8 cellular contexts compared by ENCODE assay signal in the genomic region with DNA sequence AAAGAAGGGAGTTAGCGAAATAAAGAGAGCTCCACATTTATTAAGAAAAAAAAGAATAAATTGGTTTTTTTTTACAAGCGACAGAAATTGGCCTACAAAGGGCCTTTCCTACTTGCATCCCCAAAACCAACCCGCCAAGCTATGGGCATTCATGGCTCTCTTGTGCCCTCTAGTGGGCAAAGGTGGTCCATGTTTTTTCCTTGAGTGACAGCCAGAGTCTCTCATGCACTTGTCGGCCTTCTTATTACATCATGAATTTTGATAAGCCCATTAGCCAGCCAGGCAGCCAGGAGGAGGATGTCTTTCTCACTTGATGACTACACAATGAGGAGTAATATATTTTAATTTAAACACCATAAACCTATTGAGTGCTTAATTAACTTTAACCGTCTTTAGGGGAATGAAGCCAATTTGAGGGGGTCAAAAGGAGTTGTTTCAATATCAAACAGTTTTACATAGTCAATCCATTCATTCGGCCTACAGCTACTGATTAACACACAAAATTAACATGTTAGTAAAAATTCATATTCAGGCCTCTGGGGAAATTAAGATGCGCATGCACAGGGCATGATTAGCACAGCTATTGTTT.
DNase-seq lines count a peak whose midpoint lies in the region; ATAC-seq and TF ChIP-seq lines count a peak whose summit lies in the region.

No MANE protein-coding gene starts in this region.

- no peaks in the 10 kb centered on the region for H3K27me3 ChIP-seq in upper lobe of right lung

- no peak overlapping the region for H3K4me3 ChIP-seq in upper lobe of right lung

- no peaks in the 10 kb centered on the region for H3K36me3 ChIP-seq in upper lobe of right lung

- H3K27ac ChIP-seq in upper lobe of right lung, result no peak overlapping the region

- DNase-seq in GM04504 (ENCODE audit: low read depth), result peak; percentile 60
- DNase-seq in HCEC 1CT, result peak; percentile 64
- peak; percentile 69 for DNase-seq in MV-4-11 (lab: John Stamatoyannopoulos, UW)
- DNase-seq in SK-N-DZ (ENCODE audit: low spot score), result peak; percentile 79
- peak; percentile 76 for DNase-seq in activated naive CD4-positive, alpha-beta T cell treated with Interleukin-2 at 50 U/mL for 16 hours
- DNase-seq in glomerular endothelial cell (ENCODE audit: extremely low read depth, low read depth, low spot score), result peak; percentile 63
- peak; percentile 93 for DNase-seq in pons (ENCODE audit: low spot score)
- no peak for DNase-seq in upper lobe of right lung

- H3K4me1 ChIP-seq in upper lobe of right lung, result peaks cover 6% of the 10 kb centered on the region

- TF ChIP-seq CTCF in upper lobe of right lung (IDR thresholded peaks at IDR 0.05), result peak; percentile 93

- no peaks in the 10 kb centered on the region for H3K9me3 ChIP-seq in upper lobe of right lung

- intact Hi-C loops in upper lobe of right lung (cut with DNase I), result loop anchor here (5.0 kb wide), 1 partner anchor 789 kb away; no protein-coding TSS in a partner anchor

- ATAC-seq in upper lobe of right lung, result peak; percentile 92
